In the genomic region with DNA sequence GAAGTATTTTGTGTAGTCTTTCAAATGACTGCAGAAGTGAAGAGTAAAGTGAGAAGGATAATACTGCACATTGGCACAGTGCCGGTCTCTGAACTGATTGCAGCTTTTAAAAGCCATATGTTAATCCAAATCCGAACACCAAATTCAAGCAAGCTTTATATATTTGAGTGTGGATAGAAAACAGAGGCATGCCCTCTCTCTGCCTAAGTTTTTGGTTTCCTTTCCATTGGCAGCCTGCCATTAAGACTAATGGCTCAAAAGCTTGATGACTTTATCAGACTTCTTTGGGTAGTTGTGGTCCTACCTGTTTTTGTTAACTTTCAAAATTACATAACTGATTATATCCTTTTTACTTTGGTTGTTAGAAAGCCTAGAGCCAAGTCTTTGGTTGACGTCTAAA, we compare ENCODE assay signal across 20 cellular contexts.
DNase-seq lines count a peak whose midpoint lies in the region; ATAC-seq, FAIRE-seq and TF ChIP-seq lines count a peak whose summit lies in the region.
"Had no signal": no experiment of that assay in that cellular context is flagged by ENCODE, and none has a peak within 500 bp of the region (broad histone marks: within the 10 kb centered on the region; RNA-seq: fewer than 3 reads in every experiment).

No MANE protein-coding gene starts in this region.

- H3K9me3 Mint-ChIP-seq in Calu3 (ENCODE audit: low read depth, unreplicated experiment) = peaks cover 3% of the 10 kb centered on the region
- H3K9me3 Mint-ChIP-seq in astrocyte (ENCODE audit: unreplicated experiment) = no peaks in the 10 kb centered on the region
- H3K9me3 Mint-ChIP-seq: T-helper 2 cell treated with Interferon-gamma antibody and Interleukin-4, amounts not matched to agents 5 μg/mL and 100 μg/mL, for 36 hours had no signal

- H3K27ac Mint-ChIP-seq in Calu3 (ENCODE audit: unreplicated experiment) = peak overlapping the region; percentile 98
- peak overlapping the region; percentile 99 for H3K27ac Mint-ChIP-seq in astrocyte (ENCODE audit: unreplicated experiment)
- H3K27ac Mint-ChIP-seq: T-helper 2 cell treated with Interferon-gamma antibody and Interleukin-4, amounts not matched to agents 5 μg/mL and 100 μg/mL, for 36 hours had no signal

- TF ChIP-seq CTCF in Calu3 (IDR thresholded peaks at IDR 0.05; ENCODE audit: unreplicated experiment) = no peak
- TF ChIP-seq CTCF in astrocyte (IDR thresholded peaks at IDR 0.05; ENCODE audit: insufficient read depth, low read depth, low read length) = no peak
- no peak for TF ChIP-seq CTCF in fibroblast of villous mesenchyme (IDR thresholded peaks at IDR 0.05; ENCODE audit: insufficient read depth, low read depth, low read length)
- TF ChIP-seq CTCF in GM13976 (IDR thresholded peaks at IDR 0.05; ENCODE audit: borderline replicate concordance, control extremely low read depth, extremely low read depth, insufficient read depth, missing control alignments) = no peak
- no peak for TF ChIP-seq CTCF in MM.1S (IDR thresholded peaks at IDR 0.05; ENCODE audit: low read length)

- DNase-seq in Calu3 = peak; percentile 25
- DNase-seq in NCI-H1105 (lab: John Stamatoyannopoulos, UW) = peak; percentile 53
- DNase-seq in astrocyte (ENCODE audit: low read depth) = peak; percentile 20
- peak; percentile 40 for DNase-seq in fibroblast of villous mesenchyme (ENCODE audit: low read depth)
- DNase-seq in cerebellar nuclear complex (lab: John Stamatoyannopoulos, UW) = no peak
- DNase-seq in GM13976 (ENCODE audit: low spot score) = no peak
- no peak for DNase-seq in MM.1S
- DNase-seq: AML-193; Caco-2; dorsolateral prefrontal cortex; left lung; NK-92 treated with Interleukin-12 subunit alpha and Interleukin-12 subunit beta, amount 100 ng/mL, for 24 hours; nucleus accumbens; SHP77; stimulated activated CD4-positive, alpha-beta T cell treated with anti-CD3 and anti-CD28 coated beads, Interleukin-4, amount 100 ng/mL, for 1 hour had no signal

- H4K20me1 ChIP-seq in astrocyte (ENCODE audit: insufficient read depth, low read length) (no peaks in the 10 kb centered on the region), MM.1S (ENCODE audit: insufficient read depth, low read length) (no peaks in the 10 kb centered on the region)

- H3K36me3 ChIP-seq in astrocyte (ENCODE audit: insufficient read depth, low read length) = peaks cover 31% of the 10 kb centered on the region
- H3K36me3 ChIP-seq in MM.1S (replicated peaks; ENCODE audit: insufficient read depth, low read length) = no peaks in the 10 kb centered on the region
- H3K36me3 ChIP-seq: thoracic aorta had no signal

- peaks cover 36% of the 10 kb centered on the region for H3K4me1 Mint-ChIP-seq in Calu3 (ENCODE audit: low read depth, unreplicated experiment)
- H3K4me1 Mint-ChIP-seq in astrocyte (ENCODE audit: low read depth, unreplicated experiment) = peaks cover 26% of the 10 kb centered on the region

- H3K9me2 ChIP-seq in MM.1S (replicated peaks; ENCODE audit: insufficient read depth, low read length) = no peaks in the 10 kb centered on the region

- CTCF ChIA-PET in Calu3 (lab: Charles Lee) = interaction anchor here (0.6 to 1.2 kb wide), 2 partner anchors 8 to 26 kb away, joined by 3 to 9 read pairs; no protein-coding TSS in a partner anchor

- no peaks in the 10 kb centered on the region for H3F3A ChIP-seq in MM.1S (ENCODE audit: insufficient read depth, low read length)

- peak overlapping the region; percentile 3 for H3K4me2 ChIP-seq in astrocyte (ENCODE audit: low read length)
- H3K4me2 ChIP-seq in MM.1S (ENCODE audit: low read depth, low read length) = no peak overlapping the region

- H3K27me3 ChIP-seq in astrocyte (ENCODE audit: insufficient read depth, low read length) = no peaks in the 10 kb centered on the region
- no peaks in the 10 kb centered on the region for H3K27me3 ChIP-seq in MM.1S (replicated peaks; ENCODE audit: insufficient read depth, low read length)
- H3K27me3 ChIP-seq: left lung had no signal

- no peak for FAIRE-seq in astrocyte (lab: Jason Lieb, UNC)
- FAIRE-seq: GM19239 had no signal

- H3K4me3 Mint-ChIP-seq in Calu3 (ENCODE audit: low read depth, unreplicated experiment) (no peak overlapping the region), astrocyte (ENCODE audit: unreplicated experiment) (no peak overlapping the region)
- H3K4me3 Mint-ChIP-seq: T-helper 2 cell treated with Interferon-gamma antibody and Interleukin-4, amounts not matched to agents 5 μg/mL and 100 μg/mL, for 36 hours had no signal

- H3K36me3 Mint-ChIP-seq in Calu3 (ENCODE audit: insufficient read depth, unreplicated experiment) (peaks cover 78% of the 10 kb centered on the region), astrocyte (ENCODE audit: low read depth, unreplicated experiment) (peaks cover 32% of the 10 kb centered on the region)

- H3K27me3 Mint-ChIP-seq in Calu3 (ENCODE audit: unreplicated experiment) (no peaks in the 10 kb centered on the region), astrocyte (ENCODE audit: low read depth, unreplicated experiment) (no peaks in the 10 kb centered on the region)

- H3K9ac ChIP-seq in astrocyte (ENCODE audit: low read length) (no peak overlapping the region), MM.1S (ENCODE audit: low read length) (no peak overlapping the region)

- intact Hi-C loops in Calu3 (cut with micrococcal nuclease; ENCODE audit: unreplicated experiment) = no loop called here

- no peak overlapping the region for H3K4me3 ChIP-seq in astrocyte (ENCODE audit: insufficient read depth, low read depth, low read length)
- no peak overlapping the region for H3K4me3 ChIP-seq in fibroblast of villous mesenchyme (ENCODE audit: low read depth, low read length)
- no peak overlapping the region for H3K4me3 ChIP-seq in MM.1S (ENCODE audit: low read length)
- H3K4me3 ChIP-seq: dorsolateral prefrontal cortex, left lung, thoracic aorta had no signal

- in situ Hi-C loops in GM13976 (cut with MboI; ENCODE audit: low sequenced_read_pairs, unreplicated experiment) = no loop called here

- peak overlapping the region; percentile 95 for H3K27ac ChIP-seq in astrocyte (ENCODE audit: low read depth, low read length)
- no peak overlapping the region for H3K27ac ChIP-seq in MM.1S (ENCODE audit: low read length)
- H3K27ac ChIP-seq: dorsolateral prefrontal cortex, left lung, thoracic aorta had no signal

- H3K4me1 ChIP-seq in astrocyte (ENCODE audit: insufficient read depth, low read length) (peaks cover 17% of the 10 kb centered on the region), MM.1S (ENCODE audit: low read length) (no peaks in the 10 kb centered on the region)
- H3K4me1 ChIP-seq: Caco-2 had no signal

- ATAC-seq in HG03565 (IDR thresholded peaks at IDR 0.05; ENCODE audit: unreplicated experiment) = no peak
- ATAC-seq: activated CD4-positive, CD25-positive, alpha-beta regulatory T cell treated with anti-CD3 and anti-CD28 coated beads, Interleukin-2, amount 50 U/mL, for 24 hours; left lung had no signal

- H3K79me2 ChIP-seq in astrocyte (ENCODE audit: insufficient read depth, low read length) (peaks cover 13% of the 10 kb centered on the region), MM.1S (ENCODE audit: low read length) (no peaks in the 10 kb centered on the region)

- H2AFZ ChIP-seq in astrocyte (ENCODE audit: low read depth, low read length) (no peak overlapping the region), MM.1S (ENCODE audit: low read length) (no peak overlapping the region)

- no TSS peak for BruUV-seq in Calu3 (replicated peaks; lab: Mats Ljungman, UMichigan)

- H3K9me3 ChIP-seq in astrocyte (ENCODE audit: insufficient read depth, low read depth, low read length) (no peaks in the 10 kb centered on the region), MM.1S (replicated peaks; ENCODE audit: insufficient read depth, low read length) (no peaks in the 10 kb centered on the region)
- H3K9me3 ChIP-seq: Caco-2, left lung, thoracic aorta had no signal

Comparison
In these comparisons a context has a peak if more than half of its experiments do, and no peak if none do; other contexts are left out.
1. DNase-seq: peak in Calu3 (single experiment), NCI-H1105 (single experiment), astrocyte (single experiment) and fibroblast of villous mesenchyme (single experiment); none in cerebellar nuclear complex (0 of 2), GM13976 (single experiment) and MM.1S (single experiment).